In the genomic region with DNA sequence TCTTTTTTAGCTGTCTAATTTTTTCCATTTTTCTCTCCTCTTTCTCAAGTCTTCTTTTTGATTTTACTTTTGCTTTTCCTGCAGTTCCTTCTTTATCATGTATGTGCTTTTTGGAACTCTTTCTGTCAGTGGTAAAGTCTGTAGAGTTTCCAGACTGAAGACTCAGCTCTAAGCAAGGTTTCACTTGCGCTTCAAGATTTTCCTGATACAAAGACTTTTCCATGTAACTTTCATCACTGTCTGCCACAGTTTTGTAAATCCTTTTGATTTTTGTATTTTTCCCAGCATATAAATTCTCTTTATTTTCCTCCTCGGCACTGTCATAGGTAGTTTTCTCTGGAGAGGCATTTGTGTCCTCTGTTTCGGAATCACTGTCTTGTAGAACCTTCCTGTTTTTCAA, we compare ENCODE assay signal across 19 cellular contexts.
"Had no signal": no experiment of that assay in that cellular context is flagged by ENCODE, and none has a peak within 500 bp of the region (broad histone marks: within the 10 kb centered on the region; RNA-seq: fewer than 3 reads in every experiment).

No MANE protein-coding gene starts in this region.

- H3K36me3 ChIP-seq: adrenal gland, gastrocnemius medialis, lower lobe of right lung, tibial nerve, uterus had no signal

- H3K9me3 ChIP-seq: adrenal gland, gastrocnemius medialis, lower lobe of right lung, tibial nerve, uterus had no signal

- H3K4me3 ChIP-seq: adrenal gland, gastrocnemius medialis, lower lobe of right lung, tibial nerve, uterus had no signal

- H3K27ac Mint-ChIP-seq: activated B cell treated with CpG ODN at 0.5 μM for 24 hours; activated naive CD4-positive, alpha-beta T cell treated with anti-CD3 and anti-CD28 coated beads, Interleukin-2, amount 50 U/mL, for 72 hours; natural killer cell had no signal

- H3K36me3 Mint-ChIP-seq: natural killer cell had no signal

- H3K27ac ChIP-seq: adrenal gland, gastrocnemius medialis, lower lobe of right lung, tibial nerve, uterus had no signal

- H3K27me3 Mint-ChIP-seq: activated B cell treated with CpG ODN at 0.5 μM for 24 hours had no signal

- ATAC-seq: activated naive CD4-positive, alpha-beta T cell treated with anti-CD3 and anti-CD28 coated beads, Interleukin-2, amount 50 U/mL, for 72 hours; gastrocnemius medialis; lower lobe of right lung; natural killer cell had no signal

- H3K4me1 ChIP-seq: uterus had no signal

- H3K4me3 Mint-ChIP-seq: activated B cell treated with CpG ODN at 0.5 μM for 24 hours, natural killer cell had no signal

- DNase-seq: activated B cell treated with CpG ODN at 0.5 μM for 24 hours; activated CD4-positive, alpha-beta T cell treated with anti-CD3 and anti-CD28 coated beads for 48 hours; activated CD8-positive, alpha-beta memory T cell treated with anti-CD3 and anti-CD28 coated beads, Interleukin-2, amount 50 U/mL, for 4 hours; activated gamma-delta T cell treated with Interleukin-2 at 50 U/mL for 16 hours; adrenal gland; cerebellar nuclear complex; cortex of kidney; gastrocnemius medialis; head of caudate nucleus; lower lobe of right lung; natural killer cell; nucleus accumbens; retina; stimulated activated CD4-positive, alpha-beta T cell treated with anti-CD3 and anti-CD28 coated beads, Interleukin-2, amount 100 ng/mL, for 24 hours; stimulated activated naive CD4-positive, alpha-beta T cell treated with Interleukin-2 at 50 U/mL for 16 hours; T-helper 9 cell; uterus had no signal

- H3K9me3 Mint-ChIP-seq: activated B cell treated with CpG ODN at 0.5 μM for 24 hours; activated naive CD4-positive, alpha-beta T cell treated with anti-CD3 and anti-CD28 coated beads, Interleukin-2, amount 50 U/mL, for 72 hours; natural killer cell had no signal

- H3K27me3 ChIP-seq: adrenal gland, tibial nerve, uterus had no signal
